ENCODE assay signal across 28 cellular contexts in genomic region chr3:7618606-7619005, GRCh38.
"Had no signal": no experiment of that assay in that cellular context is flagged by ENCODE, and none has a peak within 500 bp of the region (broad histone marks: within the 10 kb centered on the region; RNA-seq: fewer than 3 reads in every experiment).

No MANE protein-coding gene starts in this region.

- H3K36me3 ChIP-seq: brain microvascular endothelial cell, WERI-Rb-1 had no signal

- H3K27ac ChIP-seq: brain microvascular endothelial cell, coronary artery, dorsolateral prefrontal cortex, WERI-Rb-1 had no signal

- FAIRE-seq: astrocyte, bronchial epithelial cell, frontal cortex had no signal

- H3K27me3 ChIP-seq: brain microvascular endothelial cell, dorsolateral prefrontal cortex had no signal

- ATAC-seq: activated CD4-positive, CD25-positive, alpha-beta regulatory T cell treated with anti-CD3 and anti-CD28 coated beads, Interleukin-2, amount 50 U/mL, for 24 hours; activated CD8-positive, alpha-beta T cell treated with anti-CD3 and anti-CD28 coated beads for 36 hours; activated T-cell treated with anti-CD3 and anti-CD28 coated beads, Interleukin-2, amount 50 U/mL, for 4 hours; activated T-helper 17 cell treated with anti-CD3 and anti-CD28 coated beads, Interleukin-2, amount 50 U/mL, for 72 hours; esophagus mucosa had no signal

- DNase-seq: activated B cell treated with CpG ODN at 0.5 μM for 24 hours; activated CD4-positive, alpha-beta T cell treated with anti-CD3 and anti-CD28 coated beads for 48 hours; activated CD4-positive, alpha-beta T cell treated with anti-CD3 and anti-CD28 coated beads, Interleukin-2, amount 50 U/mL, for 1 hour; activated CD4-positive, alpha-beta T cell treated with anti-CD3 and anti-CD28 coated beads, Interleukin-2, amount 50 U/mL, for 48 hours; activated CD8-positive, alpha-beta memory T cell treated with anti-CD3 and anti-CD28 coated beads for 24 hours; activated CD8-positive, alpha-beta T cell treated with anti-CD3 and anti-CD28 coated beads for 36 hours; activated effector memory CD4-positive, alpha-beta T cell treated with Interleukin-2 at 50 U/mL for 16 hours; activated gamma-delta T cell treated with Interleukin-2 at 50 U/mL for 16 hours; activated naive CD4-positive, alpha-beta T cell treated with anti-CD3 and anti-CD28 coated beads, Interleukin-2, amount 50 U/mL, for 16 hours; activated naive CD4-positive, alpha-beta T cell treated with Interleukin-2 at 50 U/mL for 16 hours; activated T-cell treated with anti-CD3 and anti-CD28 coated beads, Interleukin-2, amount 50 U/mL, for 4 hours; amniotic stem cell; anterior cingulate cortex; brain microvascular endothelial cell; dorsolateral prefrontal cortex; effector memory CD4-positive, alpha-beta T cell; endodermal cell; foreskin fibroblast; head of caudate nucleus; T-helper 9 cell; WERI-Rb-1 had no signal

- H3K4me3 ChIP-seq: coronary artery, dorsolateral prefrontal cortex had no signal
